ENCODE assay signal across 1 cellular context in the genomic region with DNA sequence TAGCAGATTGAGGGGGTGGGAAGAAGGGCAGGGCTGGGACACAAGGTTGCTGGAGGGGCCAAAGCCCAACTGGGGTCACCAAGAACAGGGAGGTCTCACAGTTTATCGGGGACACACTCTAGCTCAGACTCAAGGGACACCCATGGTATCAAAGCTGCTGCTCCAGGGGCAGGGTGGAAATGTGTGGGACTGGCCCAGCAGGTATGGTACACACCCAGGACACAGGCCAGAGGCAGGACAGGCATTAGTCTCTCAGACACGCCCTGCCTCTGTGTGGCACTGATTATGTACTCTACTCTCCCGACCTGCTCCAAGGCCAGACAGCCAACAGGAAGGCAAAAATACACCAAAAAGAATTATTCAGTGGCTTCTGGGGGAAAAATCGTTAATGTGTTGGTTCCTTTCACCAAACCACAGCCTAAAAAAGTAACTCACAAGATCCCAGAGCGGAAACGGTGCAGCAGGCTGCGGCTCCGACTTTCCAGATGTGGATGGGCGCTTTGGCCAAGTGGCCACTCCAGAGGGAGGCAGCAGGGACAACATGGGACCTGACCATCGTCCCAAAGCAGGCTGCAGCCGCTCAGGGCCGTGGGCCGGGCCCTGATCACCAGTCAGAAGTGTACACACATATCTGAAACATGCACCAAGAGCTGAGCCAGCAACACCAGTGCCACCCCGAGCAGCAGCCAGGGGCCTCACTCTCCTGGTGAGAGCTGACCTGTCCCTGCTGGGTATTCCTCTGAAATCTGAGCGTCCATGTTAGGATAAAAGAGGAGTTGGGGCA.
TF ChIP-seq lines count a peak whose summit lies in the region.

No MANE protein-coding gene starts in this region.

TF ChIP-seq in HCT116, 20 proteins besides CTCF, POLR2A, EP300 and RAD21 (continued from another document):
- TF ChIP-seq CBX3 (IDR thresholded peaks at IDR 0.05; ENCODE audit: low read depth) (no peak), ZFX (IDR thresholded peaks at IDR 0.05) (no peak), POLR2AphosphoS5 (IDR thresholded peaks at IDR 0.05; ENCODE audit: low read depth, low read length) (no peak), JUND (IDR thresholded peaks at IDR 0.05) (no peak), YY1 (IDR thresholded peaks at IDR 0.05; ENCODE audit: extremely low read depth, insufficient replicate concordance, low read depth, low read length) (no peak), EZH2phosphoT487 (IDR thresholded peaks at IDR 0.05; ENCODE audit: borderline replicate concordance) (no peak), SIN3A (IDR thresholded peaks at IDR 0.05; ENCODE audit: low read depth) (no peak), SP1 (IDR thresholded peaks at IDR 0.05; ENCODE audit: low read depth) (no peak), EZH2 (IDR thresholded peaks at IDR 0.05) (no peak), CEBPB (IDR thresholded peaks at IDR 0.05; ENCODE audit: low read depth) (no peak), EGR1 (IDR thresholded peaks at IDR 0.05; ENCODE audit: low read depth) (no peak)
- TF ChIP-seq, protein P1, sequence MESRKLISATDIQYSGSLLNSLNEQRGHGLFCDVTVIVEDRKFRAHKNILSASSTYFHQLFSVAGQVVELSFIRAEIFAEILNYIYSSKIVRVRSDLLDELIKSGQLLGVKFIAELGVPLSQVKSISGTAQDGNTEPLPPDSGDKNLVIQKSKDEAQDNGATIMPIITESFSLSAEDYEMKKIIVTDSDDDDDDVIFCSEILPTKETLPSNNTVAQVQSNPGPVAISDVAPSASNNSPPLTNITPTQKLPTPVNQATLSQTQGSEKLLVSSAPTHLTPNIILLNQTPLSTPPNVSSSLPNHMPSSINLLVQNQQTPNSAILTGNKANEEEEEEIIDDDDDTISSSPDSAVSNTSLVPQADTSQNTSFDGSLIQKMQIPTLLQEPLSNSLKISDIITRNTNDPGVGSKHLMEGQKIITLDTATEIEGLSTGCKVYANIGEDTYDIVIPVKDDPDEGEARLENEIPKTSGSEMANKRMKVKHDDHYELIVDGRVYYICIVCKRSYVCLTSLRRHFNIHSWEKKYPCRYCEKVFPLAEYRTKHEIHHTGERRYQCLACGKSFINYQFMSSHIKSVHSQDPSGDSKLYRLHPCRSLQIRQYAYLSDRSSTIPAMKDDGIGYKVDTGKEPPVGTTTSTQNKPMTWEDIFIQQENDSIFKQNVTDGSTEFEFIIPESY (IDR thresholded peaks at IDR 0.05; ENCODE audit: extremely low read depth, insufficient replicate concordance, low read length) = no peak
- TF ChIP-seq, protein P2, sequence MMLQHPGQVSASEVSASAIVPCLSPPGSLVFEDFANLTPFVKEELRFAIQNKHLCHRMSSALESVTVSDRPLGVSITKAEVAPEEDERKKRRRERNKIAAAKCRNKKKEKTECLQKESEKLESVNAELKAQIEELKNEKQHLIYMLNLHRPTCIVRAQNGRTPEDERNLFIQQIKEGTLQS (IDR thresholded peaks at IDR 0.05) = no peak
TF ChIP-seq in HCT116: peak in this region for 0.
